In the genomic region with DNA sequence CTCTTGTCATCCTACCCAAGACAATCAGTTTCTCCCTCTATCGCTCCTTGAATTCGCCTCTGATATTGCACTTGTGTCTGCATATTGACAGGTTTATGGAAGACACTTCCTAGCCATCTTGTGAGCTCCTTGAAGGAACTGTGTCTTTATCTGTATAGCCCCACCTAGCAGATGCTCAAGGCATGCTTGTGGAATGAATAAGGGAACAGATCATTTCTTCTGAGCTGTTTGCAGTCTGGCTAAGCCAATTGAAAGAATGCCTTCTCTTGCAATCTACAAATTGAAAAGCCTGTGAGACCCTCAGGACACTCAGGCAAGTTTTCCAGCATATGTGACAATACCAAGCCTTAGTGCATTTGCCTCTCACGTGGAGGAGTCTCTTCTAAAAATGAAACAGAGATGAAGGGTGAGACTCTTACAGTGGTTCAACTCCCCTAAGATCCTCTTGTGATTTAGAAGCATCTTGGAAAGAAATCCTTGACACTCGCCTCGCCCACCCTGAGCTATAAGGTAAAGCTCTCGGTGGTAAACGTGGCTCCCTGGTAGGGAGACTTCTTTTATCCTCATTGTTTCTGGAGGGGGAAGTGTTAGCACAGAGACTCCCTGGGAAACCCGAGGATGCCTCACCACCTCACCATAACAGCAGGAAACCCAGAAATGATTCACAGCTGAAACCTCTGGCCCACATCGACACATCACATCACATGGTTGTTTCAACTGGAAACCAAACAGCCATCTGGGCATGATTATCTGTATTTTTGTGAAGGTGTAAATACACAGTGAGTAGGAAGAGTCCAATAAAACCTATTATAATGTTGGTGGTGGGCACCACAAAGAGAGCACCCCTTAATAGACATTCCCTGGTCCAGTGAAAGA, we compare ENCODE assay signal across 8 cellular contexts.
DNase-seq lines count a peak whose midpoint lies in the region; ATAC-seq and TF ChIP-seq lines count a peak whose summit lies in the region.

No MANE protein-coding gene starts in this region.

- H3K79me2 ChIP-seq in OCI-LY7 (ENCODE audit: insufficient read depth, low read depth, low read length) = no peaks in the 10 kb centered on the region

- no TSS peak for BruUV-seq in OCI-LY7 (replicated peaks; lab: Mats Ljungman, UMichigan)

- WGBS in esophagus squamous epithelium, 2 donors = 63 to 70% methylated on average over 6 to 9 of the region's 9 CpGs

- no peak for TF ChIP-seq POLR2A in esophagus squamous epithelium (IDR thresholded peaks at IDR 0.05)

- no peak overlapping the region for H3K27ac ChIP-seq in OCI-LY7 (ENCODE audit: low read depth, low read length, poor library complexity, severe bottlenecking)
- H3K27ac ChIP-seq in brain microvascular endothelial cell = peak overlapping the region; percentile 99
- no peak overlapping the region for H3K27ac ChIP-seq in esophagus squamous epithelium

- no peaks in the 10 kb centered on the region for H4K20me1 ChIP-seq in OCI-LY7 (ENCODE audit: insufficient read depth, low read length)

- CTCF ChIA-PET in OCI-LY7 (lab: Charles Lee; ENCODE audit: unreplicated experiment) = no interaction called here

- no peaks in the 10 kb centered on the region for H3K27me3 ChIP-seq in brain microvascular endothelial cell (replicated peaks)
- H3K27me3 ChIP-seq in skeletal muscle satellite cell (ENCODE audit: control insufficient read depth, insufficient read depth, low read length) = peaks cover 29% of the 10 kb centered on the region
- H3K27me3 ChIP-seq in esophagus squamous epithelium = no peaks in the 10 kb centered on the region

- in situ Hi-C loops in brain microvascular endothelial cell (cut with HindIII; ENCODE audit: low pct_ligation_motif_present, low sequenced_read_pairs) = no loop called here

- TF ChIP-seq CTCF in OCI-LY7 (conservative IDR thresholded peaks at IDR 0.05; ENCODE audit: low read length) (0 out of 2 replicates have a peak, but pooled peaks have one; percentile 32), brain microvascular endothelial cell (IDR thresholded peaks at IDR 0.05; ENCODE audit: low read depth, low read length, missing control alignments) (peak; percentile 34), esophagus squamous epithelium (IDR thresholded peaks at IDR 0.05) (no peak)

- no peaks in the 10 kb centered on the region for H3K9me2 ChIP-seq in OCI-LY7 (ENCODE audit: insufficient read depth, low read length)

- no peak overlapping the region; the same call in 1 of the 2 replicates for H2AFZ ChIP-seq in OCI-LY7 (ENCODE audit: low read length)

- POLR2A ChIA-PET in OCI-LY7 (lab: Charles Lee) = no interaction called here

- no peak overlapping the region for H3K4me3 ChIP-seq in OCI-LY7 (ENCODE audit: low read depth, low read length, poor library complexity, severe bottlenecking)
- H3K4me3 ChIP-seq in brain microvascular endothelial cell (ENCODE audit: low read depth, low read length) = no peak overlapping the region
- H3K4me3 ChIP-seq in skeletal muscle satellite cell (ENCODE audit: low read length) = no peak overlapping the region
- no peak overlapping the region for H3K4me3 ChIP-seq in esophagus squamous epithelium

- H3K4me2 ChIP-seq in OCI-LY7 (ENCODE audit: low read length) (no peak overlapping the region), skeletal muscle satellite cell (ENCODE audit: low read length) (peak overlapping the region; percentile 17)

- DNase-seq in OCI-LY7 (ENCODE audit: low spot score) (no peak), brain microvascular endothelial cell (peak; percentile 97), esophagus squamous epithelium (lab: John Stamatoyannopoulos, UW) (no peak), globus pallidus (ENCODE audit: low spot score) (no peak), GF-D8 (lab: John Stamatoyannopoulos, UW) (no peak)

- H3K36me3 ChIP-seq in OCI-LY7 (ENCODE audit: insufficient read depth, low read length) (no peaks in the 10 kb centered on the region), brain microvascular endothelial cell (replicated peaks) (no peaks in the 10 kb centered on the region), skeletal muscle satellite cell (ENCODE audit: insufficient read depth, low read length) (no peaks in the 10 kb centered on the region), esophagus squamous epithelium (no peaks in the 10 kb centered on the region)

- H3K4me1 ChIP-seq in OCI-LY7 (ENCODE audit: insufficient read depth, low read length, poor library complexity, severe bottlenecking) = peaks cover 11% of the 10 kb centered on the region
- peaks cover 12% of the 10 kb centered on the region for H3K4me1 ChIP-seq in skeletal muscle satellite cell (ENCODE audit: control insufficient read depth, insufficient read depth, low read length)
- H3K4me1 ChIP-seq in esophagus squamous epithelium = peaks cover 0 to 6% (median 0%) of the 10 kb centered on the region in 3 donors

- no peak overlapping the region for H3K9ac ChIP-seq in skeletal muscle satellite cell (ENCODE audit: low read depth, low read length)

- no peaks in the 10 kb centered on the region for H3K9me3 ChIP-seq in OCI-LY7 (ENCODE audit: low read length)
- H3K9me3 ChIP-seq in skeletal muscle satellite cell (replicated peaks; ENCODE audit: low read length) = no peaks in the 10 kb centered on the region
- H3K9me3 ChIP-seq in esophagus squamous epithelium = no peaks in the 10 kb centered on the region

- intact Hi-C loops in OCI-LY7 (cut with micrococcal nuclease; ENCODE audit: unreplicated experiment) (no loop called here), esophagus squamous epithelium (cut with DNase I) (no loop called here)

- peak; percentile 58 for ATAC-seq in GM18858 (IDR thresholded peaks at IDR 0.05; ENCODE audit: unreplicated experiment)
- no peak for ATAC-seq in GM19397 (IDR thresholded peaks at IDR 0.05; ENCODE audit: unreplicated experiment)

Comparison
In these comparisons a context has a peak if more than half of its experiments do, and no peak if none do; other contexts are left out.
1. CTCF ChIP-seq: peak in OCI-LY7 (single experiment) and brain microvascular endothelial cell (single experiment); none in esophagus squamous epithelium (0 of 6).